Comparison of ENCODE assay signal across 1 cellular context in genomic region chr19:52868031-52868430, GRCh38. TPM values are rescaled to one million over a fixed set of nuclear protein-coding genes. Genes with fewer than 3 reads are reported as not detected.
"Had no signal": no experiment of that assay in that cellular context is flagged by ENCODE, and none has a peak within 500 bp of the region (broad histone marks: within the 10 kb centered on the region; RNA-seq: fewer than 3 reads in every experiment).

No MANE protein-coding gene starts in this region.

RNA-seq across cellular contexts. Expression of gene ZNF320, which starts 29.4 kb away (rescaled TPM):
- total RNA-seq: ascending aorta had no signal
